ENCODE assay signal across 10 cellular contexts in the genomic region with DNA sequence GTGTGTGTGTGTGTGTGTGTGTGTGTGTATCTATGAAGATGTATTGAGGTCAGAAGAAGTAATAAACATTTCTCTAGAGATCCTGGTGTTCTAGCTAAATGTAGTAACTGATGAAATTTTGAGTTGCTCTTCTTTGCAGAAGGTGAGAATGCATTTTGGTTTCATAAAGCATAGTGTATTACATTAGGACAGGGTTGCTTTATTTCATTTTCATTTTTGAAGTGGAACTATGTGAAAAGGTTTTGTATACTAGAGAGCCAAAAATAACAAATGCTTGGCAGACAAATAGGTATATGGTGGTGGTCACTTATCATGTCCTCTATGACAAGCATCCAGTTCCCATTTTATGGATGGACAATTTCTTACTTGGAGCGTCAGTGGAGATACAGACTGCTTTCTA.
DNase-seq lines count a peak whose midpoint lies in the region; ATAC-seq lines count a peak whose summit lies in the region.
"Had no signal": no experiment of that assay in that cellular context is flagged by ENCODE, and none has a peak within 500 bp of the region (broad histone marks: within the 10 kb centered on the region; RNA-seq: fewer than 3 reads in every experiment).

No MANE protein-coding gene starts in this region.

- no peak overlapping the region for H3K27ac ChIP-seq in CD8-positive, alpha-beta memory T cell (ENCODE audit: low read depth, low read length)
- H3K27ac ChIP-seq in mesendoderm (ENCODE audit: low read depth, low read length): no peak overlapping the region
- H3K27ac ChIP-seq: parathyroid adenoma had no signal

- H3K36me3 ChIP-seq in CD8-positive, alpha-beta memory T cell (ENCODE audit: insufficient read depth, low read length): no peaks in the 10 kb centered on the region
- no peaks in the 10 kb centered on the region for H3K36me3 ChIP-seq in mesendoderm (ENCODE audit: control insufficient read depth, insufficient read depth, low read length)

- H3K27ac Mint-ChIP-seq in CD8-positive, alpha-beta memory T cell: peak overlapping the region; percentile 72 to 93 (median 90)
- H3K27ac Mint-ChIP-seq in activated T-helper 1 cell treated with anti-CD3 and anti-CD28 coated beads, Interleukin-12 subunit alpha, Interleukin-12 subunit beta, Interleukin-2, Interleukin-4 antibody, amounts not matched to agents 30 ng/mL and 10 ng/mL and 1 ng/mL, durations not matched to agents 14 hours and 24 hours and 36 hours: peak overlapping the region; percentile 73

- H3K56ac ChIP-seq in mesendoderm (ENCODE audit: low read length): no peak overlapping the region

- intact Hi-C loops in activated T-helper 1 cell treated with anti-CD3 and anti-CD28 coated beads, Interleukin-12 subunit alpha, Interleukin-12 subunit beta, Interleukin-2, Interleukin-4 antibody, amounts not matched to agents 30 ng/mL and 10 ng/mL and 1 ng/mL, durations not matched to agents 14 hours and 24 hours and 36 hours (cut with micrococcal nuclease): loop anchor here (2.0 to 5.0 kb wide), 3 partner anchors 78 to 187 kb away; no protein-coding TSS in a partner anchor

- no peak overlapping the region for H3K18ac ChIP-seq in mesendoderm (ENCODE audit: low read length)

- CTCF ChIA-PET in CD8-positive, alpha-beta memory T cell (lab: Charles Lee): no interaction called here

- H2BK5ac ChIP-seq in mesendoderm (ENCODE audit: low read length): no peak overlapping the region

- no peak overlapping the region for H4K8ac ChIP-seq in mesendoderm (ENCODE audit: low read depth, low read length)

- POLR2A ChIA-PET in CD8-positive, alpha-beta memory T cell (lab: Charles Lee): no interaction called here

- H2BK15ac ChIP-seq in mesendoderm (replicated peaks; ENCODE audit: low read depth): no peak overlapping the region

- H3K23ac ChIP-seq in mesendoderm (ENCODE audit: low read length): no peak overlapping the region

- H3K4me3 ChIP-seq in CD8-positive, alpha-beta memory T cell (ENCODE audit: low read length): peak overlapping the region; percentile 27
- no peak overlapping the region for H3K4me3 ChIP-seq in mesendoderm (ENCODE audit: low read length)

- no peak overlapping the region for H2BK120ac ChIP-seq in mesendoderm (ENCODE audit: low read depth, low read length)

- no peak overlapping the region for H3K9ac ChIP-seq in mesendoderm (ENCODE audit: low read length)
- H3K9ac ChIP-seq: parathyroid adenoma had no signal

- peak overlapping the region; percentile 74 to 89 (median 82) for H3K4me3 Mint-ChIP-seq in CD8-positive, alpha-beta memory T cell
- peak overlapping the region; percentile 78 for H3K4me3 Mint-ChIP-seq in activated T-helper 1 cell treated with anti-CD3 and anti-CD28 coated beads, Interleukin-12 subunit alpha, Interleukin-12 subunit beta, Interleukin-2, Interleukin-4 antibody, amounts not matched to agents 30 ng/mL and 10 ng/mL and 1 ng/mL, durations not matched to agents 14 hours and 24 hours and 36 hours

- peaks cover 2 to 4% (median 3%) of the 10 kb centered on the region in 3 donors for H3K36me3 Mint-ChIP-seq in CD8-positive, alpha-beta memory T cell
- peaks cover 5% of the 10 kb centered on the region for H3K36me3 Mint-ChIP-seq in activated T-helper 1 cell treated with anti-CD3 and anti-CD28 coated beads, Interleukin-12 subunit alpha, Interleukin-12 subunit beta, Interleukin-2, Interleukin-4 antibody, amounts not matched to agents 30 ng/mL and 10 ng/mL and 1 ng/mL, durations not matched to agents 14 hours and 24 hours and 36 hours (ENCODE audit: low read depth)

- H3K27me3 Mint-ChIP-seq in CD8-positive, alpha-beta memory T cell: no peaks in the 10 kb centered on the region
- H3K27me3 Mint-ChIP-seq in activated T-helper 1 cell treated with anti-CD3 and anti-CD28 coated beads, Interleukin-12 subunit alpha, Interleukin-12 subunit beta, Interleukin-2, Interleukin-4 antibody, amounts not matched to agents 30 ng/mL and 10 ng/mL and 1 ng/mL, durations not matched to agents 14 hours and 24 hours and 36 hours (ENCODE audit: insufficient read depth): no peaks in the 10 kb centered on the region

- no peaks in the 10 kb centered on the region for H3K27me3 ChIP-seq in CD8-positive, alpha-beta memory T cell (ENCODE audit: insufficient read depth, low read length, poor library complexity, severe bottlenecking)
- no peaks in the 10 kb centered on the region for H3K27me3 ChIP-seq in mesendoderm (ENCODE audit: insufficient read depth, low read length, poor library complexity)

- DNase-seq in CD8-positive, alpha-beta memory T cell: peak in 1 of 5 donors; percentile 5
- no peak for DNase-seq in activated T-helper 1 cell treated with anti-CD3 and anti-CD28 coated beads, Interleukin-12 subunit alpha, Interleukin-12 subunit beta, Interleukin-2, Interleukin-4 antibody, amounts not matched to agents 30 ng/mL and 10 ng/mL and 1 ng/mL, durations not matched to agents 14 hours and 24 hours and 36 hours (ENCODE audit: low spot score)
- DNase-seq in mesendoderm: no peak
- no peak for DNase-seq in superior temporal gyrus (ENCODE audit: extremely low spot score)
- DNase-seq in NCI-H1105 (lab: John Stamatoyannopoulos, UW): no peak
- no peak for DNase-seq in occipital lobe (lab: John Stamatoyannopoulos, UW)
- DNase-seq: activated gamma-delta T cell treated with Interleukin-2 at 50 U/mL for 16 hours had no signal

- no CpG with 5 or more reads among the region's 1 CpG for WGBS in mesendoderm (ENCODE audit: extremely low coverage, insufficient coverage, low lambda C conversion rate)

- no peaks in the 10 kb centered on the region for H3K9me3 ChIP-seq in CD8-positive, alpha-beta memory T cell (ENCODE audit: low read length)

- no peaks in the 10 kb centered on the region for H3K79me1 ChIP-seq in mesendoderm (ENCODE audit: low read length)

- H3K4me2 ChIP-seq in mesendoderm (ENCODE audit: low read length): no peak overlapping the region

- H3K4me1 ChIP-seq in CD8-positive, alpha-beta memory T cell (ENCODE audit: insufficient read depth, low read length): peaks cover 13% of the 10 kb centered on the region
- no peaks in the 10 kb centered on the region for H3K4me1 ChIP-seq in mesendoderm (ENCODE audit: control insufficient read depth, low read depth, low read length)
- H3K4me1 ChIP-seq: parathyroid adenoma had no signal

- no peaks in the 10 kb centered on the region for H3K79me2 ChIP-seq in mesendoderm (ENCODE audit: control insufficient read depth, insufficient read depth, low read length)
- H3K79me2 ChIP-seq: parathyroid adenoma had no signal

- H3K4me1 Mint-ChIP-seq in CD8-positive, alpha-beta memory T cell: peaks cover 28 to 43% (median 41%) of the 10 kb centered on the region in 3 donors
- peaks cover 35% of the 10 kb centered on the region for H3K4me1 Mint-ChIP-seq in activated T-helper 1 cell treated with anti-CD3 and anti-CD28 coated beads, Interleukin-12 subunit alpha, Interleukin-12 subunit beta, Interleukin-2, Interleukin-4 antibody, amounts not matched to agents 30 ng/mL and 10 ng/mL and 1 ng/mL, durations not matched to agents 14 hours and 24 hours and 36 hours (ENCODE audit: low read depth)

- peak; percentile 88 for ATAC-seq in GM19438 (IDR thresholded peaks at IDR 0.05; ENCODE audit: low read depth, unreplicated experiment)
- peak; percentile 91 for ATAC-seq in HG03064 (IDR thresholded peaks at IDR 0.05; ENCODE audit: low read depth, unreplicated experiment)

- peaks cover 0 to 3% (median 0%) of the 10 kb centered on the region in 5 donors for H3K9me3 Mint-ChIP-seq in CD8-positive, alpha-beta memory T cell
- peaks cover 16% of the 10 kb centered on the region for H3K9me3 Mint-ChIP-seq in activated T-helper 1 cell treated with anti-CD3 and anti-CD28 coated beads, Interleukin-12 subunit alpha, Interleukin-12 subunit beta, Interleukin-2, Interleukin-4 antibody, amounts not matched to agents 30 ng/mL and 10 ng/mL and 1 ng/mL, durations not matched to agents 14 hours and 24 hours and 36 hours

- no peak overlapping the region for H4K5ac ChIP-seq in mesendoderm (ENCODE audit: low read length)

- H2AK5ac ChIP-seq in mesendoderm (ENCODE audit: low read length): no peak overlapping the region

- H3K4ac ChIP-seq in mesendoderm (ENCODE audit: low read depth, low read length): no peak overlapping the region
